In the genomic region with DNA sequence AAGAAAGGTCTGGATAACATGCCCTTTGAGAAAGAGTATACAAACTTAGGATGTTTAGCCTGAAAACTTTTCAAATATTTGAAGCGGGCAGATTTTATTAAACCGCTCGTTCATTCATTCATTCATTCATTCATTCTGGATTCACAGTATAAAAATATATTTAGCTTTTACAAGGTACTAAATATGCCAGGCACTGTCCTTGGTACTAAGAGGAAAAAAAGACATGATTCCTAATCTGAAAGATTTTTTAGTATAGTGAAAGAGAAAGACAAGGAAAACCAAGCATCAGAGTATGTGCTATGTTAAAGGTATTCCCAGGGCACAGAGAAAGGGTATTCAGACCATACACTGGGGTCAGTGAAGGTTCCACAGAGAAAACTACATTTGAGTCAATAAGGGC, we compare ENCODE assay signal across 21 cellular contexts.
DNase-seq lines count a peak whose midpoint lies in the region; ATAC-seq, FAIRE-seq and TF ChIP-seq lines count a peak whose summit lies in the region.
"Had no signal": no experiment of that assay in that cellular context is flagged by ENCODE, and none has a peak within 500 bp of the region (broad histone marks: within the 10 kb centered on the region; RNA-seq: fewer than 3 reads in every experiment).

No MANE protein-coding gene starts in this region.

- POLR2A ChIA-PET in A549 (lab: Yijun Ruan, JAX) (no interaction called here), HEK293 (lab: Yijun Ruan, JAX) (no interaction called here)

- no peak for TF ChIP-seq EP300 in A549 (IDR thresholded peaks at IDR 0.05)

- no peak for TF ChIP-seq RAD21 in A549 (conservative IDR thresholded peaks at IDR 0.05 in 1 of 2, IDR thresholded peaks at IDR 0.05 in 1 of 2)

- WGBS in A549 (ENCODE audit: missing lambda C conversion rate), result 7% methylated on average over 3 of the region's 3 CpGs

- DNase-seq in A549 (ENCODE audit: low read depth in 1 of 2, low spot score in 1 of 2) (no peak), bronchial epithelial cell (ENCODE audit: low read depth) (peak; percentile 5)
- no peak for DNase-seq in central memory CD4-positive, alpha-beta T cell
- DNase-seq: ACHN; BE2C; C1 segment of cervical spinal cord; Calu3; CD4-positive, alpha-beta memory T cell; CD4-positive, CD25-positive, alpha-beta regulatory T cell; CD8-positive, alpha-beta memory T cell; COR-L47; DMS79 treated with DMSO at 0.1 percent for 48 hours; GF-D8 had no signal

- H3K9me3 ChIP-seq in A549 (no peaks in the 10 kb centered on the region), HEK293 (ENCODE audit: control insufficient read depth, insufficient read depth, low read depth, low read length) (no peaks in the 10 kb centered on the region)
- H3K9me3 ChIP-seq: BE2C had no signal

- TF ChIP-seq CTCF in A549 (IDR thresholded peaks at IDR 0.05) (no peak), HEK293 (tag by site-specific recombination; IDR thresholded peaks at IDR 0.05) (no peak), bronchial epithelial cell (IDR thresholded peaks at IDR 0.05; ENCODE audit: insufficient read depth, low read length, severe bottlenecking) (no peak)

- H3K27me3 ChIP-seq in bronchial epithelial cell (ENCODE audit: control insufficient read depth, insufficient read depth, low read length), result no peaks in the 10 kb centered on the region
- H3K27me3 ChIP-seq: BE2C, BLaER1 had no signal

- H3K4me2 ChIP-seq in A549, result no peak overlapping the region
- H3K4me2 ChIP-seq: BLaER1 had no signal

- CTCF ChIA-PET in A549 (lab: Yijun Ruan, JAX), result no interaction called here
- CTCF ChIA-PET in HEK293 (lab: Yijun Ruan, JAX), result no interaction called here

- H3K36me3 ChIP-seq in HEK293 (ENCODE audit: control insufficient read depth in 2 of 2, insufficient read depth in 1 of 2, low read length in 2 of 2) (no peaks in the 10 kb centered on the region), bronchial epithelial cell (ENCODE audit: control insufficient read depth, insufficient read depth, low read length) (no peaks in the 10 kb centered on the region)
- H3K36me3 ChIP-seq: BE2C, BLaER1 had no signal

- H3K27ac ChIP-seq in A549 (no peak overlapping the region), HEK293 (ENCODE audit: extremely low read depth, low read depth, low read length) (no peak overlapping the region)
- H3K27ac ChIP-seq: 22Rv1, BLaER1 had no signal

- TF ChIP-seq POLR2A in A549 (IDR thresholded peaks at IDR 0.05; ENCODE audit: low read length), result no peak

- ATAC-seq in A549, result no peak
- no peak for ATAC-seq in GM21526 (IDR thresholded peaks at IDR 0.05; ENCODE audit: low FRiP score, unreplicated experiment)

- H3K4me3 ChIP-seq in A549 (no peak overlapping the region), HEK293 (ENCODE audit: low read depth, low read length) (no peak overlapping the region), bronchial epithelial cell (ENCODE audit: low read depth, low read length) (no peak overlapping the region)
- H3K4me3 ChIP-seq: BLaER1 had no signal

- H3K4me1 ChIP-seq in A549 (no peaks in the 10 kb centered on the region), HEK293 (ENCODE audit: control insufficient read depth, insufficient read depth, low read length) (no peaks in the 10 kb centered on the region)
- H3K4me1 ChIP-seq: BE2C, BLaER1 had no signal

- FAIRE-seq in A549 (lab: Jason Lieb, UNC), result no peak
- no peak for FAIRE-seq in bronchial epithelial cell (lab: Jason Lieb, UNC)
- FAIRE-seq: D721Med, G401.6, GM12891, GM19239 had no signal

TF ChIP-seq in A549, 52 proteins besides CTCF, POLR2A, EP300 and RAD21:
- TF ChIP-seq REST (IDR thresholded peaks at IDR 0.05) (peak; percentile 15; the same call in 1 of the 2 replicates), NR3C1 (IDR thresholded peaks at IDR 0.05) (no peak)
TF ChIP-seq in A549: peak in this region for 1.

TF ChIP-seq in HEK293, 187 proteins besides CTCF, POLR2A, EP300 and RAD21:
- TF ChIP-seq REST (tag by site-specific recombination; IDR thresholded peaks at IDR 0.05), result peak; percentile 79
- no peak for TF ChIP-seq ZNF785 (tag by site-specific recombination; IDR thresholded peaks at IDR 0.05)

Comparison
In these comparisons a context has a peak if more than half of its experiments do, and no peak if none do; other contexts are left out.
1. Of the 5 proteins assayed by ChIP-seq in both HEK293 and A549: peak only in HEK293: none; only in A549: none; in both: REST; in neither: 4.